In genomic region chr10:99529483-99530107, GRCh38 we compare ENCODE assay signal across 16 cellular contexts. TPM values are rescaled to one million over a fixed set of nuclear protein-coding genes. Genes with fewer than 3 reads are reported as not detected.
DNase-seq lines count a peak whose midpoint lies in the region; ATAC-seq and TF ChIP-seq lines count a peak whose summit lies in the region.
"Had no signal": no experiment of that assay in that cellular context is flagged by ENCODE, and none has a peak within 500 bp of the region (broad histone marks: within the 10 kb centered on the region; RNA-seq: fewer than 3 reads in every experiment).

No MANE protein-coding gene starts in this region.

- peaks cover 97% of the 10 kb centered on the region for H3K27me3 Mint-ChIP-seq in central memory CD8-positive, alpha-beta T cell
- H3K27me3 Mint-ChIP-seq in naive thymus-derived CD4-positive, alpha-beta T cell: peaks cover 82 to 95% (median 89%) of the 10 kb centered on the region in 5 donors

- 0 out of 2 replicates have a peak overlapping the region, but pooled peaks have one; percentile 82 for H3K4me2 ChIP-seq in BLaER1

- H3K9me3 Mint-ChIP-seq in central memory CD8-positive, alpha-beta T cell: no peaks in the 10 kb centered on the region
- peaks cover 0 to 6% (median 0%) of the 10 kb centered on the region in 11 donors for H3K9me3 Mint-ChIP-seq in naive thymus-derived CD4-positive, alpha-beta T cell
- H3K9me3 Mint-ChIP-seq: type B pancreatic cell had no signal

- H3K27ac Mint-ChIP-seq in central memory CD8-positive, alpha-beta T cell (ENCODE audit: low read depth): no peak overlapping the region
- H3K27ac Mint-ChIP-seq in naive thymus-derived CD4-positive, alpha-beta T cell: peak overlapping the region in 1 of 9 donors; percentile 52
- H3K27ac Mint-ChIP-seq: activated CD8-positive, alpha-beta T cell treated with anti-CD3 and anti-CD28 coated beads for 36 hours; type B pancreatic cell had no signal

- TF ChIP-seq CTCF in GM10266 (IDR thresholded peaks at IDR 0.05; ENCODE audit: control insufficient read depth, insufficient read depth, low read depth, missing control alignments): no peak

- H3K4me1 Mint-ChIP-seq in central memory CD8-positive, alpha-beta T cell: peaks cover 6% of the 10 kb centered on the region
- peaks cover 27 to 56% (median 37%) of the 10 kb centered on the region in 7 donors for H3K4me1 Mint-ChIP-seq in naive thymus-derived CD4-positive, alpha-beta T cell

- no peaks in the 10 kb centered on the region for H3K36me3 ChIP-seq in BLaER1
- no peaks in the 10 kb centered on the region for H3K36me3 ChIP-seq in naive thymus-derived CD4-positive, alpha-beta T cell (ENCODE audit: control insufficient read depth in 2 of 3, insufficient read depth in 3 of 3, low read length in 3 of 3)

- DNase-seq in GM10266 (ENCODE audit: extremely low spot score) (peak; percentile 9), MV-4-11 (lab: John Stamatoyannopoulos, UW) (no peak), DMS153 (lab: John Stamatoyannopoulos, UW) (no peak)
- no peak for DNase-seq in central memory CD8-positive, alpha-beta T cell (ENCODE audit: low spot score in 2 of 2)
- DNase-seq in naive thymus-derived CD4-positive, alpha-beta T cell: no peak
- DNase-seq in stimulated activated CD4-positive, alpha-beta T cell treated with anti-CD3 and anti-CD28 coated beads, Interleukin-15, amount 100 ng/mL, for 24 hours: no peak
- DNase-seq: activated CD8-positive, alpha-beta T cell treated with anti-CD3 and anti-CD28 coated beads for 36 hours; amniotic stem cell; IMR-90; NCI-H2029; occipital lobe had no signal

- no peak for ATAC-seq in central memory CD8-positive, alpha-beta T cell (replicated peaks; ENCODE audit: extremely low read depth, poor library complexity, severe bottlenecking)
- ATAC-seq in naive thymus-derived CD4-positive, alpha-beta T cell: no peak
- ATAC-seq in HG02884 (IDR thresholded peaks at IDR 0.05; ENCODE audit: unreplicated experiment): no peak
- ATAC-seq: activated CD8-positive, alpha-beta T cell treated with anti-CD3 and anti-CD28 coated beads for 36 hours had no signal

- H3K4me1 ChIP-seq in BLaER1: peaks cover 22% of the 10 kb centered on the region
- peaks cover 0 to 3% of the 10 kb centered on the region in 2 donors for H3K4me1 ChIP-seq in naive thymus-derived CD4-positive, alpha-beta T cell (ENCODE audit: control insufficient read depth in 2 of 2, insufficient read depth in 2 of 2, low read length in 2 of 2)

- H4K20me1 ChIP-seq in BLaER1: peaks cover 78% of the 10 kb centered on the region

- no peak overlapping the region for H3K9ac ChIP-seq in BLaER1

- intact Hi-C loops in naive thymus-derived CD4-positive, alpha-beta T cell (cut with micrococcal nuclease): loop anchor here in 1 of 2 donors (5.0 kb wide), 1 partner anchor 297 kb away; no protein-coding TSS in a partner anchor

- H3K4me3 ChIP-seq in BLaER1: no peak overlapping the region
- H3K4me3 ChIP-seq in naive thymus-derived CD4-positive, alpha-beta T cell (ENCODE audit: low read length): no peak overlapping the region

- peak overlapping the region; percentile 41 for H3K4me3 Mint-ChIP-seq in central memory CD8-positive, alpha-beta T cell
- peak overlapping the region in 6 of 10 donors; percentile 38 to 71 (median 61) for H3K4me3 Mint-ChIP-seq in naive thymus-derived CD4-positive, alpha-beta T cell
- H3K4me3 Mint-ChIP-seq: activated CD8-positive, alpha-beta T cell treated with anti-CD3 and anti-CD28 coated beads for 36 hours had no signal

- peaks cover 90% of the 10 kb centered on the region for H3K27me3 ChIP-seq in BLaER1
- peaks cover 1 to 36% of the 10 kb centered on the region in 2 donors for H3K27me3 ChIP-seq in naive thymus-derived CD4-positive, alpha-beta T cell (ENCODE audit: control insufficient read depth in 2 of 2, insufficient read depth in 2 of 2, low read length in 2 of 2)

- H3K36me3 Mint-ChIP-seq in central memory CD8-positive, alpha-beta T cell (ENCODE audit: insufficient read depth): peaks cover 2% of the 10 kb centered on the region
- peaks cover 0 to 6% (median 4%) of the 10 kb centered on the region in 5 donors for H3K36me3 Mint-ChIP-seq in naive thymus-derived CD4-positive, alpha-beta T cell

- H3K9me3 ChIP-seq in BLaER1: peaks cover 33% of the 10 kb centered on the region
- no peaks in the 10 kb centered on the region for H3K9me3 ChIP-seq in naive thymus-derived CD4-positive, alpha-beta T cell (ENCODE audit: control insufficient read depth in 2 of 3, low read length in 3 of 3)

- CTCF ChIA-PET in naive thymus-derived CD4-positive, alpha-beta T cell (lab: Charles Lee): interaction anchor here (0.7 kb wide), 1 partner anchor 1117 kb away, joined by 3 read pairs; no protein-coding TSS in a partner anchor

- POLR2A ChIA-PET in naive thymus-derived CD4-positive, alpha-beta T cell (lab: Charles Lee): no interaction called here

- no peak overlapping the region for H3K27ac ChIP-seq in BLaER1
- H3K27ac ChIP-seq in naive thymus-derived CD4-positive, alpha-beta T cell (ENCODE audit: low read depth, low read length): no peak overlapping the region

RNA-seq across cellular contexts. Expression of gene NKX2-3, which starts 3.1 kb away (rescaled TPM):
- not detected for total RNA-seq in naive thymus-derived CD4-positive, alpha-beta T cell
- polyA plus RNA-seq in naive thymus-derived CD4-positive, alpha-beta T cell: not detected
- total RNA-seq: activated CD8-positive, alpha-beta T cell treated with anti-CD3 and anti-CD28 coated beads for 36 hours; epithelial cell of proximal tubule; IMR-90; lung microvascular endothelial cell; occipital lobe had no signal
- polyA plus RNA-seq: IMR-90 had no signal
